Comparison of ENCODE assay signal across 31 cellular contexts in genomic region chr2:76275788-76276187, GRCh38.
"Had no signal": no experiment of that assay in that cellular context is flagged by ENCODE, and none has a peak within 500 bp of the region (broad histone marks: within the 10 kb centered on the region; RNA-seq: fewer than 3 reads in every experiment).

No MANE protein-coding gene starts in this region.

- H3K27me3 Mint-ChIP-seq: T-cell had no signal

- ATAC-seq: Panc1, T-cell had no signal

- H3K4me3 Mint-ChIP-seq: T-cell had no signal

- FAIRE-seq: RCC 7860 had no signal

- H2AFZ ChIP-seq: PC-9 had no signal

- H3K4me2 ChIP-seq: PC-9, SK-N-SH had no signal

- H3K27me3 ChIP-seq: SJSA1 had no signal

- H3K9me2 ChIP-seq: SK-N-SH had no signal

- H3K4me1 Mint-ChIP-seq: T-cell had no signal

- H3K27ac ChIP-seq: PC-9, SJSA1 had no signal

- H3K27ac Mint-ChIP-seq: T-cell had no signal

- H3K4me1 ChIP-seq: SJSA1 had no signal

- H3K9me3 ChIP-seq: SJSA1, SK-N-SH had no signal

- H3K4me3 ChIP-seq: PC-9, SJSA1 had no signal

- H3K9ac ChIP-seq: SK-N-SH had no signal

- H3K36me3 ChIP-seq: SJSA1 had no signal

- DNase-seq: Karpas-422, NCI-H1048, NCI-H1092 treated with DMSO at 0.1 percent for 48 hours, NCI-H1105 treated with DMSO at 0.1 percent for 48 hours, NCI-H1417, NCI-H1436, NCI-H146, NCI-H1694, NCI-H187, NCI-H1930, NCI-H2029 treated with DMSO at 0.1 percent for 48 hours, NCI-H2081 treated with DMSO at 0.1 percent for 48 hours, NCI-H2107, NCI-H2171, NCI-H226, NCI-H446 treated with DMSO at 0.1 percent for 48 hours, NCI-H510A, NCI-H524, NCI-H526, NCI-H69, NCI-H748 treated with DMSO at 0.1 percent for 48 hours, NCI-H82, PC-9, Right ventricle myocardium superior, SHP77 treated with DMSO at 0.1 percent for 48 hours, SK-N-SH, SW 1271, T-cell had no signal

- H3K36me3 Mint-ChIP-seq: T-cell had no signal
